In genomic region chr9:94991961-94992907, GRCh38 we compare ENCODE assay signal across 1 cellular context.
TF ChIP-seq lines count a peak whose summit lies in the region.

No MANE protein-coding gene starts in this region.

TF ChIP-seq in HepG2, 621 proteins besides CTCF, POLR2A, EP300 and RAD21 (continued from another document and continues in another):
- TF ChIP-seq ZNF761 (CRISPR knock-in tag; conservative IDR thresholded peaks at IDR 0.05) (no peak), ZSCAN9 (CRISPR knock-in tag; IDR thresholded peaks at IDR 0.05; ENCODE audit: borderline replicate concordance) (no peak), PPARG (CRISPR knock-in tag; conservative IDR thresholded peaks at IDR 0.05) (peak; percentile 80), ZBTB7B (CRISPR knock-in tag; IDR thresholded peaks at IDR 0.05) (peak; percentile 89), ZFP1 (CRISPR knock-in tag; IDR thresholded peaks at IDR 0.05) (0 out of 2 replicates have a peak, but pooled peaks have one; percentile 43), ZNF737 (CRISPR knock-in tag; IDR thresholded peaks at IDR 0.05; ENCODE audit: borderline replicate concordance) (no peak), CSRNP2 (CRISPR knock-in tag; conservative IDR thresholded peaks at IDR 0.05; ENCODE audit: low read depth) (no peak), HDAC1 (CRISPR knock-in tag; IDR thresholded peaks at IDR 0.05) (peak; percentile 83), TRIM22 (IDR thresholded peaks at IDR 0.05) (no peak), PREB (CRISPR knock-in tag; IDR thresholded peaks at IDR 0.05) (no peak), ZNF510 (CRISPR knock-in tag; IDR thresholded peaks at IDR 0.05; ENCODE audit: low read depth) (no peak), SYNCRIP (IDR thresholded peaks at IDR 0.05; ENCODE audit: insufficient read depth, low read depth, low read length) (no peak), FOXK1 (CRISPR knock-in tag; IDR thresholded peaks at IDR 0.05; ENCODE audit: borderline replicate concordance, low read depth) (no peak; the same call in 1 of the 2 replicates), ZBTB46 (CRISPR knock-in tag; IDR thresholded peaks at IDR 0.05; ENCODE audit: borderline replicate concordance) (no peak), MAFG (CRISPR knock-in tag; IDR thresholded peaks at IDR 0.05) (no peak), ZNF574 (CRISPR knock-in tag; IDR thresholded peaks at IDR 0.05) (peak; percentile 52; the same call in 1 of the 2 replicates), ZNF24 (IDR thresholded peaks at IDR 0.05) (no peak), ZNF282 (IDR thresholded peaks at IDR 0.05; ENCODE audit: partially characterized antibody) (no peak), ZNF580 (CRISPR knock-in tag; IDR thresholded peaks at IDR 0.05; ENCODE audit: borderline replicate concordance, low read depth) (no peak), ZNF776 (CRISPR knock-in tag; IDR thresholded peaks at IDR 0.05) (no peak), KDM3A (CRISPR knock-in tag; IDR thresholded peaks at IDR 0.05; ENCODE audit: low read depth) (peak; percentile 51; the same call in 1 of the 2 replicates), CC2D1A (CRISPR knock-in tag; IDR thresholded peaks at IDR 0.05) (no peak), ZNF629 (CRISPR knock-in tag; conservative IDR thresholded peaks at IDR 0.05) (no peak), MIER2 (CRISPR knock-in tag; IDR thresholded peaks at IDR 0.05) (no peak; the same call in 1 of the 2 replicates), PTBP1 (IDR thresholded peaks at IDR 0.05; ENCODE audit: low read depth, low read length, poor library complexity, severe bottlenecking) (no peak), KDM6A (CRISPR knock-in tag; IDR thresholded peaks at IDR 0.05; ENCODE audit: low read depth) (peak; percentile 24; the same call in 1 of the 2 replicates), ZNF180 (CRISPR knock-in tag; IDR thresholded peaks at IDR 0.05; ENCODE audit: borderline replicate concordance, low read depth) (no peak), ZNF256 (CRISPR knock-in tag; conservative IDR thresholded peaks at IDR 0.05) (no peak), AGO1 (IDR thresholded peaks at IDR 0.05; ENCODE audit: low read depth, low read length, poor library complexity, severe bottlenecking) (no peak), ZBTB40 (IDR thresholded peaks at IDR 0.05) (no peak), ZBTB40 (CRISPR knock-in tag; IDR thresholded peaks at IDR 0.05) (no peak), LCORL (IDR thresholded peaks at IDR 0.05) (no peak), LCORL (CRISPR knock-in tag; IDR thresholded peaks at IDR 0.05) (peak; percentile 63), MZF1 (CRISPR knock-in tag; IDR thresholded peaks at IDR 0.05; ENCODE audit: borderline replicate concordance) (no peak), NR1H2 (CRISPR knock-in tag; IDR thresholded peaks at IDR 0.05; ENCODE audit: borderline replicate concordance, low read depth) (no peak), NCOA1 (CRISPR knock-in tag; IDR thresholded peaks at IDR 0.05) (peak; percentile 60; the same call in 1 of the 2 replicates), ZNF530 (CRISPR knock-in tag; IDR thresholded peaks at IDR 0.05; ENCODE audit: low read depth) (no peak), ZBTB42 (CRISPR knock-in tag; IDR thresholded peaks at IDR 0.05) (no peak), FUBP1 (CRISPR knock-in tag; IDR thresholded peaks at IDR 0.05; ENCODE audit: borderline replicate concordance) (no peak), ZNF891 (CRISPR knock-in tag; IDR thresholded peaks at IDR 0.05) (no peak), GABPA (IDR thresholded peaks at IDR 0.05; ENCODE audit: low read depth, low read length) (no peak), GABPA (CRISPR knock-in tag; IDR thresholded peaks at IDR 0.05; ENCODE audit: low read depth) (no peak; the same call in 1 of the 2 replicates), ZNF326 (CRISPR knock-in tag; IDR thresholded peaks at IDR 0.05; ENCODE audit: borderline replicate concordance) (no peak), PHF5A (CRISPR knock-in tag; IDR thresholded peaks at IDR 0.05; ENCODE audit: low read depth, unreplicated experiment) (peak; percentile 53)
